8 cellular contexts compared by ENCODE assay signal in genomic region chr22:41301085-41302015, GRCh38. TPM values are rescaled to one million over a fixed set of nuclear protein-coding genes. Genes with fewer than 3 reads are reported as not detected.
DNase-seq lines count a peak whose midpoint lies in the region; ATAC-seq, FAIRE-seq and TF ChIP-seq lines count a peak whose summit lies in the region.

Gene ZC3H7B (plus strand): TSS chr22:41301525. CDS start chr22:41320661, 19,136 bp downstream.

- H3K36me3 ChIP-seq in NT2/D1 (ENCODE audit: insufficient read depth, insufficient read length, low read length): peaks cover 6% of the 10 kb centered on the region
- peaks cover 0 to 2% of the 10 kb centered on the region in 2 experiments for H3K36me3 ChIP-seq in endothelial cell of umbilical vein (ENCODE audit: control insufficient read depth in 2 of 2, extremely low read depth in 1 of 2, insufficient read depth in 2 of 2, low read length in 2 of 2)

- TF ChIP-seq CTCF in endothelial cell of umbilical vein (IDR thresholded peaks at IDR 0.05; ENCODE audit: extremely low read depth in 1 of 2, insufficient read depth in 1 of 2, low read depth in 1 of 2, low read length in 2 of 2): peak; percentile 39 to 72

- H3K9me3 ChIP-seq in NT2/D1 (ENCODE audit: insufficient read depth, low read length) (no peaks in the 10 kb centered on the region), endothelial cell of umbilical vein (replicated peaks; ENCODE audit: control insufficient read depth, insufficient read depth, low read length) (no peaks in the 10 kb centered on the region)

- CTCF ChIA-PET in endothelial cell of umbilical vein (lab: Charles Lee): interaction anchor here (0.6 to 2.8 kb wide), 15 partner anchors 9 to 379 kb away, joined by 3 to 53 read pairs (median 5); partner anchors contain the start of gene RANGAP1

- H3K4me2 ChIP-seq in endothelial cell of umbilical vein (ENCODE audit: insufficient read depth, low read length): peak within 1 kb of the TSS; percentile 83

- ATAC-seq in GM19468 (IDR thresholded peaks at IDR 0.05; ENCODE audit: extremely low read depth, unreplicated experiment): peak; percentile 69

- peak within 1 kb of the TSS; percentile 70 for H3K27ac ChIP-seq in endothelial cell of umbilical vein (ENCODE audit: insufficient read depth, low read depth, low read length)

- DNase-seq in COR-L47 (lab: John Stamatoyannopoulos, UW): peak; percentile 86
- peak; percentile 73 for DNase-seq in HT-29 (ENCODE audit: low spot score)
- peak; percentile 57 for DNase-seq in NT2/D1 (ENCODE audit: low read depth, low spot score)
- DNase-seq in activated CD8-positive, alpha-beta memory T cell treated with anti-CD3 and anti-CD28 coated beads, Interleukin-2, amount 50 U/mL, for 4 hours: peak; percentile 84
- DNase-seq in endothelial cell of umbilical vein (ENCODE audit: low read depth, low spot score): peak; percentile 80
- DNase-seq in middle frontal gyrus (ENCODE audit: extremely low spot score, low spot score): peak; percentile 48
- peak; percentile 64 to 72 for DNase-seq in stimulated activated CD8-positive, alpha-beta memory T cell treated with anti-CD3 and anti-CD28 coated beads, Interleukin-2, amount 100 ng/mL, for 48 hours (ENCODE audit: low read depth in 2 of 2)

- peak; percentile 75 for FAIRE-seq in endothelial cell of umbilical vein (lab: Jason Lieb, UNC)

- TF ChIP-seq POLR2A in endothelial cell of umbilical vein (IDR thresholded peaks at IDR 0.05; ENCODE audit: low read depth, low read length): peak; percentile 85

- H3K4me1 ChIP-seq in NT2/D1 (ENCODE audit: insufficient read depth, insufficient read length) (peaks cover 2% of the 10 kb centered on the region), endothelial cell of umbilical vein (ENCODE audit: control insufficient read depth, extremely low read depth, insufficient read depth, low read length) (peaks cover 24% of the 10 kb centered on the region)

- intact Hi-C loops in endothelial cell of umbilical vein (cut with micrococcal nuclease): loop anchor here (1.0 kb wide), 1 partner anchor 15 kb away; the partner anchor contains the start of gene RANGAP1

- H3K27me3 ChIP-seq in NT2/D1 (ENCODE audit: insufficient read depth, insufficient read length): no peaks in the 10 kb centered on the region
- no peaks in the 10 kb centered on the region for H3K27me3 ChIP-seq in endothelial cell of umbilical vein (ENCODE audit: control insufficient read depth in 2 of 2, insufficient read depth in 2 of 2, low read length in 2 of 2)

- TSS peak; percentile 23 for BruUV-seq in endothelial cell of umbilical vein (replicated peaks; lab: Mats Ljungman, UMichigan)

- no peaks in the 10 kb centered on the region for H4K20me1 ChIP-seq in endothelial cell of umbilical vein (replicated peaks; ENCODE audit: control insufficient read depth, extremely low read depth, insufficient read depth, low read length)

- POLR2A ChIA-PET in endothelial cell of umbilical vein (lab: Charles Lee): interaction anchor here (0.6 to 1.1 kb wide), 2 partner anchors 11 to 13 kb away, joined by 3 to 6 read pairs; no protein-coding TSS in a partner anchor

- no peaks in the 10 kb centered on the region for H3K9me1 ChIP-seq in endothelial cell of umbilical vein (replicated peaks; ENCODE audit: control insufficient read depth, extremely low read depth, insufficient read depth, low read length)

- peak within 1 kb of the TSS; percentile 59 for H3K4me3 ChIP-seq in NT2/D1 (ENCODE audit: insufficient read length, low read depth)
- H3K4me3 ChIP-seq in endothelial cell of umbilical vein (replicated peaks in 1 of 3; ENCODE audit: insufficient read depth in 1 of 3, low read depth in 1 of 3, low read length in 3 of 3): peak within 1 kb of the TSS; percentile 63 to 99 (median 81)

- H2AFZ ChIP-seq in endothelial cell of umbilical vein (ENCODE audit: low read depth, low read length): peak within 1 kb of the TSS; percentile 55

- H3K9ac ChIP-seq in NT2/D1 (ENCODE audit: insufficient read length, low read depth) (peak within 1 kb of the TSS; percentile 85), endothelial cell of umbilical vein (replicated peaks; ENCODE audit: extremely low read depth, insufficient read depth, low read length) (peak within 1 kb of the TSS; percentile 82)

- dilution Hi-C loops in endothelial cell of umbilical vein (cut with MboI; ENCODE audit: extremely low pct_ligation_motif_present, low sequenced_read_pairs): no loop called here

- peaks cover 55% of the 10 kb centered on the region for H3K79me2 ChIP-seq in endothelial cell of umbilical vein (ENCODE audit: control insufficient read depth, insufficient read depth, low read length)

TF ChIP-seq in endothelial cell of umbilical vein, 7 proteins besides CTCF, POLR2A, EP300 and RAD21:
- TF ChIP-seq MAX (IDR thresholded peaks at IDR 0.05; ENCODE audit: insufficient read depth, insufficient read length): peak; percentile 26
- TF ChIP-seq MYC (IDR thresholded peaks at IDR 0.05; ENCODE audit: low read depth, low read length): no peak
- TF ChIP-seq EZH2 (IDR thresholded peaks at IDR 0.05; ENCODE audit: borderline replicate concordance, low read depth, low read length, severe bottlenecking): no peak
- TF ChIP-seq POLR2AphosphoS5 (IDR thresholded peaks at IDR 0.05; ENCODE audit: insufficient read depth, low read depth, low read length): peak; percentile 88
- TF ChIP-seq JUN (IDR thresholded peaks at IDR 0.05; ENCODE audit: borderline replicate concordance, insufficient read depth, insufficient read length, low read depth): no peak
TF ChIP-seq in endothelial cell of umbilical vein: peak in this region for 2.

RNA-seq across cellular contexts. Expression of gene ZC3H7B, which starts in this region (rescaled TPM):
- 35.6 and 40.9 TPM in 2 replicates for total RNA-seq in HT-29 (2014; rRNA removed; shearing (Covaris generic))
- 89.6 and 95.9 TPM in 2 replicates for total RNA-seq in endothelial cell of umbilical vein
- polyA plus RNA-seq in endothelial cell of umbilical vein: 66.8 and 72.7 TPM in 2 replicates
- polyA plus RNA-seq in endothelial cell of umbilical vein (2011; cell fraction: cytosol; rRNA removed): 64.1 and 83.2 TPM in 2 replicates
- polyA plus RNA-seq in endothelial cell of umbilical vein (2011; cell fraction: nucleus; rRNA removed): 105 and 121 TPM in 2 replicates
- polyA plus RNA-seq in endothelial cell of umbilical vein (2012): 75.3 and 75.8 TPM in 2 replicates
- 66.2 and 73.9 TPM in 2 replicates for polyA minus RNA-seq in endothelial cell of umbilical vein
- 14.8 TPM for polyA minus RNA-seq in endothelial cell of umbilical vein (2011; cell fraction: cytosol; rRNA and poly(A)+ RNA removed)
- 30.1 and 44.2 TPM in 2 replicates for polyA minus RNA-seq in endothelial cell of umbilical vein (2011; cell fraction: nucleus; rRNA and poly(A)+ RNA removed)

Comparison
In these comparisons a context has a peak if more than half of its experiments do, and no peak if none do; other contexts are left out.
1. Peak in every context shown above with its lines: DNase-seq, ATAC-seq, H3K4me3 ChIP-seq and H3K27ac ChIP-seq.